ENCODE assay signal across 31 cellular contexts in the genomic region with DNA sequence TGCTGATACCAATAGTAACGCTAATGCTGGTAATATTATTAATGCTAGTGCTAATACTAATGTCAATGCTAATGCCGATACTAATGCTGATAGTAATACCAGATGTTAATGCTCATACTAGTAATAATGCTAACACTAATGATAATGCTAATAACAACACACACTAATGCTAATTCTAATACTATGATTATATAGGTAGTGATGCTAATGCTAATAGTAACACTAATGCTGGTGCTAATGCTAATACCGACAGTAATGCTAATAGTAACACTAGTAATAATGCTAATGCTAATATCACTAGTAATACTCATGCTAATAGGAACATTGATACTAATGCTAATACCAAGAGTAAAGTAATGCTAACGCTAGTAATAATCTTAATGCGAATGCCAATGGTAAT.
DNase-seq lines count a peak whose midpoint lies in the region; ATAC-seq, FAIRE-seq and TF ChIP-seq lines count a peak whose summit lies in the region.
"Had no signal": no experiment of that assay in that cellular context is flagged by ENCODE, and none has a peak within 500 bp of the region (broad histone marks: within the 10 kb centered on the region; RNA-seq: fewer than 3 reads in every experiment).

No MANE protein-coding gene starts in this region.

- H3K4me1 ChIP-seq in K562 (replicated peaks in 1 of 2; ENCODE audit: control insufficient read depth in 2 of 2, insufficient read depth in 2 of 2, low read length in 2 of 2): peaks cover 0 to 6% of the 10 kb centered on the region in 2 experiments; a peak in 1 of 5 replicates
- H3K4me1 ChIP-seq: A549; BE2C; BLaER1; BLaER1 treated with 17β-estradiol and CSF1 and Interleukin-3, amounts not matched to agents 10 nM and 100 nM; Caco-2 had no signal

- H3K9me1 ChIP-seq in K562 (ENCODE audit: control insufficient read depth, insufficient read depth, low read length): no peaks in the 10 kb centered on the region

- H3K27me3 ChIP-seq in K562 (ENCODE audit: control insufficient read depth in 2 of 2, insufficient read depth in 2 of 2, low read length in 2 of 2): peaks cover 29 to 67% of the 10 kb centered on the region in 2 experiments
- H3K27me3 ChIP-seq: BE2C; BLaER1; BLaER1 treated with 17β-estradiol and CSF1 and Interleukin-3, amounts not matched to agents 10 nM and 100 nM had no signal

- no peaks in the 10 kb centered on the region for H3K27me3 Mint-ChIP-seq in activated T-cell treated with anti-CD3 and anti-CD28 coated beads, Interleukin-2, amount 50 U/mL, for 72 hours (ENCODE audit: low read depth)
- H3K27me3 Mint-ChIP-seq: B cell; CD4-positive, alpha-beta memory T cell; CD4-positive, CD25-positive, alpha-beta regulatory T cell; CD8-positive, alpha-beta memory T cell had no signal

- in situ Hi-C loops in K562 (cut with MboI): no loop called here

- H3K36me3 Mint-ChIP-seq in activated T-cell treated with anti-CD3 and anti-CD28 coated beads, Interleukin-2, amount 50 U/mL, for 72 hours (ENCODE audit: insufficient read depth in 2 of 2): no peaks in the 10 kb centered on the region
- H3K36me3 Mint-ChIP-seq: CD14-positive monocyte; CD4-positive, alpha-beta memory T cell; CD4-positive, CD25-positive, alpha-beta regulatory T cell; CD8-positive, alpha-beta T cell had no signal

- no peak overlapping the region for H3K4me3 ChIP-seq in K562
- H3K4me3 ChIP-seq: A549; BLaER1; BLaER1 treated with 17β-estradiol and CSF1 and Interleukin-3, amounts not matched to agents 10 nM and 100 nM had no signal

- H3K79me2 ChIP-seq in K562 (ENCODE audit: control insufficient read depth, insufficient read depth, low read length): no peaks in the 10 kb centered on the region

- H3K9ac ChIP-seq in K562 (ENCODE audit: insufficient read depth in 1 of 2, low read depth in 2 of 2, low read length in 2 of 2): no peak overlapping the region
- H3K9ac ChIP-seq: BLaER1; BLaER1 treated with 17β-estradiol and CSF1 and Interleukin-3, amounts not matched to agents 10 nM and 100 nM had no signal

- no TSS peak for BruUV-seq in K562 (replicated peaks; lab: Mats Ljungman, UMichigan)

- FAIRE-seq in K562 (lab: Jason Lieb, UNC): no peak
- FAIRE-seq: A204.1, A549, D721Med had no signal

- no peak overlapping the region for H3K27ac ChIP-seq in K562 (ENCODE audit: extremely low read depth, low read depth, low read length)
- H3K27ac ChIP-seq: 22Rv1; A549; BLaER1; BLaER1 treated with 17β-estradiol and CSF1 and Interleukin-3, amounts not matched to agents 10 nM and 100 nM; C4-2B had no signal

- H4K20me1 ChIP-seq in K562 (replicated peaks; ENCODE audit: control insufficient read depth, insufficient read depth, low read length): peaks cover 12% of the 10 kb centered on the region; the same call in 1 of the 2 replicates
- H4K20me1 ChIP-seq: BLaER1; BLaER1 treated with 17β-estradiol and CSF1 and Interleukin-3, amounts not matched to agents 10 nM and 100 nM had no signal

- no peaks in the 10 kb centered on the region for H3K4me1 Mint-ChIP-seq in activated T-cell treated with anti-CD3 and anti-CD28 coated beads, Interleukin-2, amount 50 U/mL, for 72 hours (ENCODE audit: low read depth)
- H3K4me1 Mint-ChIP-seq: B cell; CD14-positive monocyte; CD4-positive, CD25-positive, alpha-beta regulatory T cell; CD8-positive, alpha-beta memory T cell had no signal

- H3K9me3 Mint-ChIP-seq in activated T-cell treated with anti-CD3 and anti-CD28 coated beads, Interleukin-2, amount 50 U/mL, for 72 hours: no peaks in the 10 kb centered on the region
- H3K9me3 Mint-ChIP-seq: CD4-positive, alpha-beta memory T cell; CD4-positive, alpha-beta T cell; CD8-positive, alpha-beta memory T cell; CD8-positive, alpha-beta T cell had no signal

- intact Hi-C loops in K562 (cut with micrococcal nuclease): no loop called here

- no peak overlapping the region for H3K4me2 ChIP-seq in K562 (ENCODE audit: insufficient read depth, low read length)
- H3K4me2 ChIP-seq: A549; BLaER1; BLaER1 treated with 17β-estradiol and CSF1 and Interleukin-3, amounts not matched to agents 10 nM and 100 nM had no signal

- no peak for TF ChIP-seq POLR2A in K562 (conservative IDR thresholded peaks at IDR 0.05)

- no peak overlapping the region for H3K4me3 Mint-ChIP-seq in activated T-cell treated with anti-CD3 and anti-CD28 coated beads, Interleukin-2, amount 50 U/mL, for 72 hours
- H3K4me3 Mint-ChIP-seq: B cell; CD14-positive monocyte; CD4-positive, alpha-beta memory T cell; CD4-positive, alpha-beta T cell; CD4-positive, CD25-positive, alpha-beta regulatory T cell; CD8-positive, alpha-beta memory T cell; CD8-positive, alpha-beta T cell had no signal

- POLR2A ChIA-PET in K562 (lab: Yijun Ruan, JAX): no interaction called here

- no peaks in the 10 kb centered on the region for H3K36me3 ChIP-seq in K562 (ENCODE audit: control insufficient read depth, insufficient read depth, low read length)
- H3K36me3 ChIP-seq: BE2C; BLaER1; BLaER1 treated with 17β-estradiol and CSF1 and Interleukin-3, amounts not matched to agents 10 nM and 100 nM had no signal

- no peak overlapping the region for H3K27ac Mint-ChIP-seq in activated T-cell treated with anti-CD3 and anti-CD28 coated beads, Interleukin-2, amount 50 U/mL, for 72 hours
- H3K27ac Mint-ChIP-seq: B cell; CD14-positive monocyte; CD4-positive, alpha-beta memory T cell; CD4-positive, alpha-beta T cell; CD4-positive, CD25-positive, alpha-beta regulatory T cell; CD8-positive, alpha-beta memory T cell; CD8-positive, alpha-beta T cell had no signal

- CTCF ChIA-PET in K562 (lab: Yijun Ruan, JAX; ENCODE audit: low intra/inter-chr PET ratio): no interaction called here

- WGBS in K562 (ENCODE audit: insufficient coverage, low coverage, missing lambda C conversion rate): 1% methylated on average over 5 of the region's 5 CpGs

- no peak for ATAC-seq in K562
- ATAC-seq in activated T-cell treated with anti-CD3 and anti-CD28 coated beads, Interleukin-2, amount 50 U/mL, for 72 hours (replicated peaks in 1 of 2): no peak
- ATAC-seq: A549; CD8-positive, alpha-beta T cell had no signal

- H3K9me3 ChIP-seq in K562 (replicated peaks; ENCODE audit: control insufficient read depth, insufficient read depth, low read depth, low read length): no peaks in the 10 kb centered on the region; the same call in 1 of the 2 replicates
- H3K9me3 ChIP-seq: BE2C had no signal

- no peak for DNase-seq in K562 (ENCODE audit: extremely low read depth in 1 of 4, low spot score in 3 of 4)
- no peak for DNase-seq in activated T-cell treated with anti-CD3 and anti-CD28 coated beads, Interleukin-2, amount 50 U/mL, for 72 hours
- DNase-seq: 8988T; ACHN; AML-193; BE2C; C1 segment of cervical spinal cord; Caco-2; Calu3; CD4-positive, alpha-beta memory T cell; CD4-positive, alpha-beta T cell; CD4-positive, CD25-positive, alpha-beta regulatory T cell; CD8-positive, alpha-beta memory T cell; COR-L47; DMS 273 treated with DMSO at 0.1 percent for 48 hours; DMS153; DMS53; DMS79; DMS79 treated with DMSO at 0.1 percent for 48 hours; DND-41; EL had no signal

- TF ChIP-seq EP300 in K562 (IDR thresholded peaks at IDR 0.05; ENCODE audit: low read length): no peak

- no peak overlapping the region for H2AFZ ChIP-seq in K562 (ENCODE audit: low read depth, low read length)

- no peak for TF ChIP-seq RAD21 in K562 (CRISPR knock-in tag; conservative IDR thresholded peaks at IDR 0.05 in 1 of 2, IDR thresholded peaks at IDR 0.05 in 1 of 2)

- TF ChIP-seq CTCF in K562 (IDR thresholded peaks at IDR 0.05 in 2 of 3, conservative IDR thresholded peaks at IDR 0.05 in 1 of 3; ENCODE audit: insufficient read depth in 2 of 3, low read depth in 1 of 3, low read length in 3 of 3): no peak

TF ChIP-seq in K562, 482 proteins besides CTCF, POLR2A, EP300 and RAD21 (continues in another document):
- TF ChIP-seq HMG20B (CRISPR knock-in tag; IDR thresholded peaks at IDR 0.05): no peak
- no peak for TF ChIP-seq MXI1 (IDR thresholded peaks at IDR 0.05; ENCODE audit: low read depth, low read length)
- TF ChIP-seq, protein P1, sequence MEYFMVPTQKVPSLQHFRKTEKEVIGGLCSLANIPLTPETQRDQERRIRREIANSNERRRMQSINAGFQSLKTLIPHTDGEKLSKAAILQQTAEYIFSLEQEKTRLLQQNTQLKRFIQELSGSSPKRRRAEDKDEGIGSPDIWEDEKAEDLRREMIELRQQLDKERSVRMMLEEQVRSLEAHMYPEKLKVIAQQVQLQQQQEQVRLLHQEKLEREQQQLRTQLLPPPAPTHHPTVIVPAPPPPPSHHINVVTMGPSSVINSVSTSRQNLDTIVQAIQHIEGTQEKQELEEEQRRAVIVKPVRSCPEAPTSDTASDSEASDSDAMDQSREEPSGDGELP (CRISPR knock-in tag; IDR thresholded peaks at IDR 0.05; ENCODE audit: borderline replicate concordance): no peak
- TF ChIP-seq, protein P2, sequence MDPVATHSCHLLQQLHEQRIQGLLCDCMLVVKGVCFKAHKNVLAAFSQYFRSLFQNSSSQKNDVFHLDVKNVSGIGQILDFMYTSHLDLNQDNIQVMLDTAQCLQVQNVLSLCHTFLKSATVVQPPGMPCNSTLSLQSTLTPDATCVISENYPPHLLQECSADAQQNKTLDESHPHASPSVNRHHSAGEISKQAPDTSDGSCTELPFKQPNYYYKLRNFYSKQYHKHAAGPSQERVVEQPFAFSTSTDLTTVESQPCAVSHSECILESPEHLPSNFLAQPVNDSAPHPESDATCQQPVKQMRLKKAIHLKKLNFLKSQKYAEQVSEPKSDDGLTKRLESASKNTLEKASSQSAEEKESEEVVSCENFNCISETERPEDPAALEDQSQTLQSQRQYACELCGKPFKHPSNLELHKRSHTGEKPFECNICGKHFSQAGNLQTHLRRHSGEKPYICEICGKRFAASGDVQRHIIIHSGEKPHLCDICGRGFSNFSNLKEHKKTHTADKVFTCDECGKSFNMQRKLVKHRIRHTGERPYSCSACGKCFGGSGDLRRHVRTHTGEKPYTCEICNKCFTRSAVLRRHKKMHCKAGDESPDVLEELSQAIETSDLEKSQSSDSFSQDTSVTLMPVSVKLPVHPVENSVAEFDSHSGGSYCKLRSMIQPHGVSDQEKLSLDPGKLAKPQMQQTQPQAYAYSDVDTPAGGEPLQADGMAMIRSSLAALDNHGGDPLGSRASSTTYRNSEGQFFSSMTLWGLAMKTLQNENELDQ (CRISPR knock-in tag; IDR thresholded peaks at IDR 0.05; ENCODE audit: borderline replicate concordance): 0 out of 2 replicates have a peak, but pooled peaks have one; percentile 73
- TF ChIP-seq ZNF232 (CRISPR knock-in tag; IDR thresholded peaks at IDR 0.05): peak; percentile 94
